13 cellular contexts compared by ENCODE assay signal in genomic region chr12:29750131-29750927, GRCh38. TPM values are rescaled to one million over a fixed set of nuclear protein-coding genes. Genes with fewer than 3 reads are reported as not detected.
DNase-seq lines count a peak whose midpoint lies in the region; ATAC-seq and TF ChIP-seq lines count a peak whose summit lies in the region.
"Had no signal": no experiment of that assay in that cellular context is flagged by ENCODE, and none has a peak within 500 bp of the region (broad histone marks: within the 10 kb centered on the region; RNA-seq: fewer than 3 reads in every experiment).

No MANE protein-coding gene starts in this region.

- BruUV-seq in A673 (replicated peaks; lab: Mats Ljungman, UMichigan), result no TSS peak

- H3K4me1 ChIP-seq in MM.1S (ENCODE audit: low read length) (peaks cover 24% of the 10 kb centered on the region), A673 (ENCODE audit: insufficient read depth, low read length, poor library complexity, severe bottlenecking) (no peaks in the 10 kb centered on the region), heart left ventricle (peaks cover 2 to 27% (median 14%) of the 10 kb centered on the region in 12 donors)
- H3K4me1 ChIP-seq: BLaER1 had no signal

- H3K27me3 Mint-ChIP-seq in glutamatergic neuron (ENCODE audit: unreplicated experiment), result peaks cover 6% of the 10 kb centered on the region

- ATAC-seq in GM19467 (IDR thresholded peaks at IDR 0.05; ENCODE audit: unreplicated experiment) (peak; percentile 88), HG02938 (IDR thresholded peaks at IDR 0.05; ENCODE audit: unreplicated experiment) (peak; percentile 86), heart left ventricle (no peak)

- no peak for TF ChIP-seq POLR2A in heart left ventricle (IDR thresholded peaks at IDR 0.05)

- CTCF ChIA-PET in A673 (lab: Charles Lee), result no interaction called here

- no peak overlapping the region for H3K4me3 Mint-ChIP-seq in glutamatergic neuron (ENCODE audit: unreplicated experiment)

- no peaks in the 10 kb centered on the region for H3K9me2 ChIP-seq in MM.1S (replicated peaks; ENCODE audit: insufficient read depth, low read length)

- H3K36me3 Mint-ChIP-seq in glutamatergic neuron (ENCODE audit: unreplicated experiment), result no peaks in the 10 kb centered on the region

- no peaks in the 10 kb centered on the region for H3K9me3 ChIP-seq in MM.1S (replicated peaks; ENCODE audit: insufficient read depth, low read length)
- no peaks in the 10 kb centered on the region for H3K9me3 ChIP-seq in A673 (ENCODE audit: low read depth, low read length, poor library complexity, severe bottlenecking)
- H3K9me3 ChIP-seq in heart left ventricle, result no peaks in the 10 kb centered on the region
- H3K9me3 ChIP-seq: BLaER1 had no signal

- H3K79me2 ChIP-seq in MM.1S (ENCODE audit: low read length), result no peaks in the 10 kb centered on the region

- TF ChIP-seq CTCF in GM13976 (IDR thresholded peaks at IDR 0.05; ENCODE audit: borderline replicate concordance, control extremely low read depth, extremely low read depth, insufficient read depth, missing control alignments) (no peak), MM.1S (IDR thresholded peaks at IDR 0.05; ENCODE audit: low read length) (no peak), A673 (conservative IDR thresholded peaks at IDR 0.05; ENCODE audit: low read depth, low read length) (no peak), heart left ventricle (IDR thresholded peaks at IDR 0.05) (no peak), glutamatergic neuron (IDR thresholded peaks at IDR 0.05; ENCODE audit: partially characterized antibody, unreplicated experiment) (no peak)

- no peak overlapping the region for H3K4me3 ChIP-seq in MM.1S (ENCODE audit: low read length)
- H3K4me3 ChIP-seq in A673 (ENCODE audit: low read depth, low read length, poor library complexity, severe bottlenecking), result no peak overlapping the region
- no peak overlapping the region for H3K4me3 ChIP-seq in heart left ventricle
- H3K4me3 ChIP-seq: BLaER1, SK-N-MC had no signal

- H3F3A ChIP-seq in MM.1S (ENCODE audit: insufficient read depth, low read length), result peaks cover 6% of the 10 kb centered on the region

- in situ Hi-C loops in GM13976 (cut with MboI; ENCODE audit: low sequenced_read_pairs, unreplicated experiment), result no loop called here

- peak overlapping the region; percentile 48 for H3K27ac ChIP-seq in MM.1S (ENCODE audit: low read length)
- H3K27ac ChIP-seq in A673 (ENCODE audit: low read depth, low read length, poor library complexity, severe bottlenecking), result no peak overlapping the region
- H3K27ac ChIP-seq in heart left ventricle, result no peak overlapping the region
- H3K27ac ChIP-seq: BLaER1, SK-N-MC had no signal

- H3K9me3 Mint-ChIP-seq in glutamatergic neuron (ENCODE audit: unreplicated experiment), result peaks cover 2% of the 10 kb centered on the region

- H3K9ac ChIP-seq in MM.1S (ENCODE audit: low read length), result no peak overlapping the region
- H3K9ac ChIP-seq: BLaER1 had no signal

- 80 to 89% (median 85%) methylated on average over 1 of the region's 1 CpG for WGBS in heart left ventricle, 4 donors

- H2AFZ ChIP-seq in MM.1S (ENCODE audit: low read length), result no peak overlapping the region

- H3K4me2 ChIP-seq in MM.1S (ENCODE audit: low read depth, low read length), result peak overlapping the region; percentile 50; the same call in 1 of the 2 replicates
- H3K4me2 ChIP-seq: BLaER1 had no signal

- POLR2A ChIA-PET in A673 (lab: Charles Lee; ENCODE audit: low non-redundant PET), result no interaction called here

- H4K20me1 ChIP-seq in MM.1S (ENCODE audit: insufficient read depth, low read length), result no peaks in the 10 kb centered on the region
- H4K20me1 ChIP-seq: BLaER1 had no signal

- DNase-seq in GM13976 (ENCODE audit: low spot score), result peak; percentile 9
- DNase-seq in MM.1S, result peak; percentile 85
- no peak for DNase-seq in A673 (ENCODE audit: low spot score)
- no peak for DNase-seq in heart left ventricle
- DNase-seq in glomerular visceral epithelial cell (ENCODE audit: extremely low spot score), result no peak
- no peak for DNase-seq in glutamatergic neuron
- DNase-seq: amygdala, NCI-H2107 had no signal

- H3K4me1 Mint-ChIP-seq in glutamatergic neuron (ENCODE audit: low read depth, unreplicated experiment), result no peaks in the 10 kb centered on the region

- H3K27ac Mint-ChIP-seq in glutamatergic neuron (ENCODE audit: unreplicated experiment), result no peak overlapping the region

- H3K36me3 ChIP-seq in MM.1S (replicated peaks; ENCODE audit: insufficient read depth, low read length) (no peaks in the 10 kb centered on the region), A673 (ENCODE audit: insufficient read depth, low read length, poor library complexity, severe bottlenecking) (no peaks in the 10 kb centered on the region), heart left ventricle (peaks cover 0 to 74% (median 27%) of the 10 kb centered on the region in 9 donors)
- H3K36me3 ChIP-seq: BLaER1 had no signal

- H3K27me3 ChIP-seq in MM.1S (replicated peaks; ENCODE audit: insufficient read depth, low read length), result no peaks in the 10 kb centered on the region
- H3K27me3 ChIP-seq in A673 (replicated peaks; ENCODE audit: insufficient read depth, low read depth, low read length, poor library complexity), result peaks cover 5% of the 10 kb centered on the region
- no peaks in the 10 kb centered on the region for H3K27me3 ChIP-seq in heart left ventricle
- H3K27me3 ChIP-seq: BLaER1 had no signal

- intact Hi-C loops in A673 (cut with micrococcal nuclease; ENCODE audit: unreplicated experiment) (no loop called here), heart left ventricle (cut with DNase I) (no loop called here)

RNA-seq across cellular contexts. Expression of gene TMTC1, which starts 33.4 kb away (rescaled TPM):
- total RNA-seq in A673 (2021), result 4.4 and 6.1 TPM in 2 replicates
- 100 to 1,000 TPM in 1 of 9 donors, 10 to 100 TPM in 8; 24.9 to 101 (median 41.4) TPM for total RNA-seq in heart left ventricle
- 10 to 100 TPM in 1 of 2 donors, 1 to 10 TPM in 1; 8.8 to 44.6 TPM for polyA plus RNA-seq in heart left ventricle
- 1.4 TPM for total RNA-seq in glutamatergic neuron (ENCODE audit: unreplicated experiment)
- total RNA-seq: activated CD8-positive, alpha-beta memory T cell treated with anti-CD3 and anti-CD28 coated beads for 36 hours had no signal

Comparison
In these comparisons a context has a peak if more than half of its experiments do, and no peak if none do; other contexts are left out.
1. DNase-seq: peak in GM13976 (single experiment) and MM.1S (single experiment); none in A673 (single experiment), heart left ventricle (0 of 5), glomerular visceral epithelial cell (single experiment) and glutamatergic neuron (single experiment).
2. ATAC-seq: peak in GM19467 (single experiment) and HG02938 (single experiment); none in heart left ventricle (0 of 4).